20 cellular contexts compared by ENCODE assay signal in genomic region chr1:89779541-89779940, GRCh38. TPM values are rescaled to one million over a fixed set of nuclear protein-coding genes. Genes with fewer than 3 reads are reported as not detected.
DNase-seq lines count a peak whose midpoint lies in the region; ATAC-seq, FAIRE-seq and TF ChIP-seq lines count a peak whose summit lies in the region.
"Had no signal": no experiment of that assay in that cellular context is flagged by ENCODE, and none has a peak within 500 bp of the region (broad histone marks: within the 10 kb centered on the region; RNA-seq: fewer than 3 reads in every experiment).

No MANE protein-coding gene starts in this region.

- H3K4me3 Mint-ChIP-seq in activated T-cell treated with anti-CD3 and anti-CD28 coated beads, Interleukin-2, amount 50 U/mL, for 24 hours: no peak overlapping the region
- H3K4me3 Mint-ChIP-seq in activated T-cell treated with anti-CD3 and anti-CD28 coated beads, Interleukin-2, amount 50 U/mL, for 4 hours: no peak overlapping the region
- H3K4me3 Mint-ChIP-seq: CD8-positive, alpha-beta T cell had no signal

- no peaks in the 10 kb centered on the region for H3K36me3 Mint-ChIP-seq in activated T-cell treated with anti-CD3 and anti-CD28 coated beads, Interleukin-2, amount 50 U/mL, for 24 hours (ENCODE audit: low read depth)
- no peaks in the 10 kb centered on the region for H3K36me3 Mint-ChIP-seq in activated T-cell treated with anti-CD3 and anti-CD28 coated beads, Interleukin-2, amount 50 U/mL, for 4 hours (ENCODE audit: insufficient read depth)
- H3K36me3 Mint-ChIP-seq: CD8-positive, alpha-beta T cell had no signal

- no peaks in the 10 kb centered on the region for H3K9me3 ChIP-seq in pancreas

- no peak for TF ChIP-seq CTCF in pancreas (IDR thresholded peaks at IDR 0.05)

- FAIRE-seq in pancreas (lab: Jason Lieb, UNC): no peak
- FAIRE-seq: GM12878 had no signal

- H3K27ac Mint-ChIP-seq in activated T-cell treated with anti-CD3 and anti-CD28 coated beads, Interleukin-2, amount 50 U/mL, for 24 hours: peak overlapping the region; percentile 96
- H3K27ac Mint-ChIP-seq: CD8-positive, alpha-beta T cell had no signal

- intact Hi-C loops in pancreas (cut with DNase I): no loop called here

- H3K27me3 ChIP-seq in pancreas: no peaks in the 10 kb centered on the region
- H3K27me3 ChIP-seq: BLaER1 had no signal

- no peaks in the 10 kb centered on the region for H3K4me1 ChIP-seq in pancreas

- no peak overlapping the region for H3K27ac ChIP-seq in pancreas
- H3K27ac ChIP-seq: BLaER1, GM23248 had no signal

- WGBS in pancreas, 2 donors: 71 to 75% methylated on average over 4 of the region's 4 CpGs

- H3K9me3 Mint-ChIP-seq in activated T-cell treated with anti-CD3 and anti-CD28 coated beads, Interleukin-2, amount 50 U/mL, for 24 hours: no peaks in the 10 kb centered on the region
- no peaks in the 10 kb centered on the region for H3K9me3 Mint-ChIP-seq in activated T-cell treated with anti-CD3 and anti-CD28 coated beads, Interleukin-2, amount 50 U/mL, for 4 hours
- H3K9me3 Mint-ChIP-seq: CD8-positive, alpha-beta T cell had no signal

- DNase-seq in activated T-cell treated with anti-CD3 and anti-CD28 coated beads, Interleukin-2, amount 50 U/mL, for 24 hours: no peak
- no peak for DNase-seq in activated T-cell treated with anti-CD3 and anti-CD28 coated beads, Interleukin-2, amount 50 U/mL, for 4 hours
- DNase-seq in activated CD4-positive, alpha-beta T cell treated with anti-CD3 and anti-CD28 coated beads, Interleukin-2, amount 50 U/mL, for 48 hours: peak; percentile 27 to 44
- DNase-seq in activated naive CD4-positive, alpha-beta T cell treated with anti-CD3 and anti-CD28 coated beads, Interleukin-2, amount 50 U/mL, for 16 hours: peak; percentile 58
- DNase-seq in stimulated activated CD4-positive, alpha-beta T cell treated with anti-CD3 and anti-CD28 coated beads, Interleukin-4, amount 100 ng/mL, for 1 hour: peak; percentile 14
- DNase-seq in pancreas: no peak
- no peak for DNase-seq in DMS53 treated with DMSO at 0.1 percent for 48 hours (lab: John Stamatoyannopoulos, UW; ENCODE audit: unreplicated experiment)
- DNase-seq: Calu3; CD8-positive, alpha-beta T cell; EL; GM23248; HCEC 1CT; MM.1S; NCI-H1092; NCI-H1436 treated with DMSO at 0.1 percent for 48 hours; NCI-H2029; NCI-H345; NCI-H524 treated with DMSO at 0.1 percent for 48 hours had no signal

- H3K4me1 Mint-ChIP-seq in activated T-cell treated with anti-CD3 and anti-CD28 coated beads, Interleukin-2, amount 50 U/mL, for 24 hours (ENCODE audit: low read depth): peaks cover 61% of the 10 kb centered on the region
- peaks cover 56% of the 10 kb centered on the region for H3K4me1 Mint-ChIP-seq in activated T-cell treated with anti-CD3 and anti-CD28 coated beads, Interleukin-2, amount 50 U/mL, for 4 hours (ENCODE audit: low read depth)

- no peak overlapping the region for H3K4me3 ChIP-seq in pancreas
- H3K4me3 ChIP-seq: BLaER1, GM12878, GM23248 had no signal

- no peaks in the 10 kb centered on the region for H3K27me3 Mint-ChIP-seq in activated T-cell treated with anti-CD3 and anti-CD28 coated beads, Interleukin-2, amount 50 U/mL, for 24 hours
- H3K27me3 Mint-ChIP-seq in activated T-cell treated with anti-CD3 and anti-CD28 coated beads, Interleukin-2, amount 50 U/mL, for 4 hours (ENCODE audit: low read depth): peaks cover 2% of the 10 kb centered on the region

- no peaks in the 10 kb centered on the region for H3K36me3 ChIP-seq in pancreas
- H3K36me3 ChIP-seq: BLaER1 had no signal

- no peak for ATAC-seq in activated T-cell treated with anti-CD3 and anti-CD28 coated beads, Interleukin-2, amount 50 U/mL, for 4 hours
- no peak for ATAC-seq in pancreas
- ATAC-seq: CD8-positive, alpha-beta T cell; GM12878 had no signal

RNA-seq across cellular contexts. Expression of gene LRRC8D, which starts 41.3 kb away (rescaled TPM):
- total RNA-seq in activated T-cell treated with anti-CD3 and anti-CD28 coated beads, Interleukin-2, amount 50 U/mL, for 4 hours: 10 to 100 TPM; 42.1 to 56.7 (median 48.0) TPM
- 10 to 100 TPM in 4 of 6 donors, 1 to 10 TPM in 2; 8.0 to 27.1 (median 12.0) TPM for total RNA-seq in pancreas
- polyA plus RNA-seq in pancreas: 1 to 10 TPM; 3.8 to 7.9 TPM

Comparison
In these comparisons a context has a peak if more than half of its experiments do, and no peak if none do; other contexts are left out.
1. DNase-seq: peak in activated CD4-positive, alpha-beta T cell treated with anti-CD3 and anti-CD28 coated beads, Interleukin-2, amount 50 U/mL, for 48 hours (2 of 2), activated naive CD4-positive, alpha-beta T cell treated with anti-CD3 and anti-CD28 coated beads, Interleukin-2, amount 50 U/mL, for 16 hours (single experiment) and stimulated activated CD4-positive, alpha-beta T cell treated with anti-CD3 and anti-CD28 coated beads, Interleukin-4, amount 100 ng/mL, for 1 hour (single experiment); none in activated T-cell treated with anti-CD3 and anti-CD28 coated beads, Interleukin-2, amount 50 U/mL, for 24 hours (single experiment), activated T-cell treated with anti-CD3 and anti-CD28 coated beads, Interleukin-2, amount 50 U/mL, for 4 hours (single experiment), pancreas (0 of 6) and DMS53 treated with DMSO at 0.1 percent for 48 hours (single experiment).